Comparison of ENCODE assay signal across 4 cellular contexts in the genomic region with DNA sequence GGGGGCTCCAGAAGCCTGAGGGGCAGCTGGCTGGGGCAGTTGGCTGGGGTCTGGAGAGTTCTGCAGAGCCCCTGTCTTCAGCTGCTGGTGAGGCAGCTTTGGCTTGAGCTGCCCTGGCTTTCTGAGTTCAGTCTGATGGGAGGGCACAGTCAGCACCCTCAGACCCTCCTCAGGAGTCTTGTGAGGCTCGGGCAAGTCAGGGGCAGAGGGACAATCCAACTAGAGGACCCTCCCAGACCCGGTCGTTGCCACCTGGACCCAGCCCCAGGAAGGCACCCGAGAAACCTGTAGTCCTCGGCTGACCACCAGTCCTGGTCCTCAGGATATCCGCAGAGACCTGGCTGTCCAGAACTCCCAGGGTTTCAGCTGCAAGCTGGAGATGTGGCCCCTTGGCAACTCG. TPM values are rescaled to one million over a fixed set of nuclear protein-coding genes. Genes with fewer than 3 reads are reported as not detected.
"Had no signal": no experiment of that assay in that cellular context is flagged by ENCODE, and none has a peak within 500 bp of the region (broad histone marks: within the 10 kb centered on the region; RNA-seq: fewer than 3 reads in every experiment).

No MANE protein-coding gene starts in this region.

- DNase-seq: GOT3, HCEC 1CT, IMR-90 had no signal

- H3K4me3 ChIP-seq: K562 had no signal

- ATAC-seq: K562 had no signal

RNA-seq across cellular contexts. Expression of a gene that starts 1.9 kb away (rescaled TPM):
- total RNA-seq: IMR-90, K562 had no signal
- polyA plus RNA-seq: IMR-90, K562 had no signal
